In genomic region chr5:33206962-33207506, GRCh38 we compare ENCODE assay signal across 1 cellular context.
TF ChIP-seq lines count a peak whose summit lies in the region.

No MANE protein-coding gene starts in this region.

TF ChIP-seq in liver, 16 proteins besides CTCF, POLR2A, EP300 and RAD21 (continued from another document):
- TF ChIP-seq REST (IDR thresholded peaks at IDR 0.05) (no peak), FOXA1 (IDR thresholded peaks at IDR 0.05) (no peak), HNF4A (conservative IDR thresholded peaks at IDR 0.05) (peak in 1 of 2 donors; percentile 56)
